8 cellular contexts compared by ENCODE assay signal in the genomic region with DNA sequence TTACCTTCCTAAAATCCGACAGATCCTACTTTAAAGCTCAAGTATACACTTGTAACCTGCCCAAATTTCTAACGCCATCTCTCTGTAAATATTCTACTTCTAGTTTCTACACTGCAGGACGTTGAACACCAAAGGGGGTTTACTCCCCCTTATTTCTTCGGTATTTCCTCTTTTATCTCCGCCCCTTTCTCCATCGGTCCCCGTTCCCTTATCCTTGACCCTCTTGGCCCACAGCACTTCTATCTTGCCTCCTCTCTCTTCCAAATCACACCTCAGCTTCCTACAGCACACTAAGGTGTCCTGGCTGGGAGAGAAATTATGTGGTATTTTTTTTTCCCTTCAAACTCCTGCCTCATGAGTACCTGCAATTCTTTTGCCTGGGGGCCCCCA. TPM values are rescaled to one million over a fixed set of nuclear protein-coding genes. Genes with fewer than 3 reads are reported as not detected.
DNase-seq lines count a peak whose midpoint lies in the region; ATAC-seq, FAIRE-seq and TF ChIP-seq lines count a peak whose summit lies in the region.

No MANE protein-coding gene starts in this region.

- no peak overlapping the region for H4K8ac ChIP-seq in H1 (ENCODE audit: extremely low read depth, insufficient read depth, low read length)

- H2BK15ac ChIP-seq in H1 (ENCODE audit: low read length): no peak overlapping the region

- H3K23ac ChIP-seq in H1 (ENCODE audit: insufficient read length): no peak overlapping the region

- POLR2A ChIA-PET in H1 (lab: Charles Lee; ENCODE audit: partially characterized antibody) (interaction anchor here (0.7 to 1.9 kb wide), 5 partner anchors 8 to 67 kb away, joined by 3 to 10 read pairs (median 6); no protein-coding TSS in a partner anchor), RWPE1 (lab: Yijun Ruan, JAX; ENCODE audit: low non-redundant PET) (no interaction called here)

- H3K4ac ChIP-seq in H1 (replicated peaks; ENCODE audit: insufficient read length, low read depth, low read length): no peak overlapping the region

- peak overlapping the region; percentile 41 for H3K27ac Mint-ChIP-seq in nephron progenitor cell

- peaks cover 0 to 5% (median 0%) of the 10 kb centered on the region in 4 experiments; a peak in 1 of 7 replicates for H3K4me1 ChIP-seq in H1 (replicated peaks in 1 of 4; ENCODE audit: control insufficient read depth in 3 of 4, insufficient read depth in 4 of 4, low read length in 3 of 4)

- H4K20me1 ChIP-seq in H1 (replicated peaks in 1 of 2; ENCODE audit: control insufficient read depth in 1 of 2, insufficient read depth in 2 of 2, low read length in 2 of 2): no peaks in the 10 kb centered on the region

- H3K4me2 ChIP-seq in H1 (ENCODE audit: insufficient read depth in 1 of 2, low read depth in 2 of 2, low read length in 2 of 2): peak overlapping the region; percentile 56 to 69

- peaks cover 5% of the 10 kb centered on the region for H3K36me3 Mint-ChIP-seq in nephron progenitor cell (ENCODE audit: low read depth)

- H3K23me2 ChIP-seq in H1 (ENCODE audit: low read depth, low read length): 0 out of 2 replicates have a peak, but pooled peaks cover 2% of the 10 kb centered on the region

- peak overlapping the region; percentile 39 to 77 (median 58) for H3K4me3 ChIP-seq in H1 (ENCODE audit: extremely low read depth in 1 of 4, insufficient read depth in 2 of 4, low read depth in 3 of 4, low read length in 4 of 4)

- TF ChIP-seq EP300 in H1 (IDR thresholded peaks at IDR 0.05; ENCODE audit: borderline replicate concordance in 1 of 2, low read depth in 2 of 2, low read length in 2 of 2): no peak

- H2BK5ac ChIP-seq in H1 (ENCODE audit: low read depth, low read length): no peak overlapping the region; the same call in 1 of the 2 replicates

- DNase-seq in NCI-H2227 (lab: John Stamatoyannopoulos, UW; ENCODE audit: unreplicated experiment) (peak; percentile 56), H1 (ENCODE audit: low read depth in 1 of 2, low spot score in 2 of 2) (no peak), nephron progenitor cell (no peak), NCI-H2029 (lab: John Stamatoyannopoulos, UW) (no peak), RPMI8226 (no peak), RWPE1 (ENCODE audit: low spot score) (no peak)

- peaks cover 7% of the 10 kb centered on the region for H3K4me1 Mint-ChIP-seq in nephron progenitor cell

- no peak overlapping the region for H2AFZ ChIP-seq in H1 (ENCODE audit: low read length)

- peak overlapping the region; percentile 87 for H3K4me3 Mint-ChIP-seq in nephron progenitor cell

- H3K56ac ChIP-seq in H1 (replicated peaks; ENCODE audit: insufficient read length, low read depth, low read length): no peak overlapping the region

- H3K18ac ChIP-seq in H1 (ENCODE audit: extremely low read depth, low read length): no peak overlapping the region

- no peaks in the 10 kb centered on the region for H3K27me3 Mint-ChIP-seq in nephron progenitor cell (ENCODE audit: low read depth, poor library complexity)

- no peaks in the 10 kb centered on the region for H3K79me1 ChIP-seq in H1 (ENCODE audit: low read depth, low read length)

- peak; percentile 10 for ATAC-seq in GM19372 (IDR thresholded peaks at IDR 0.05; ENCODE audit: low read depth, unreplicated experiment)

- TF ChIP-seq POLR2A in H1 (IDR thresholded peaks at IDR 0.05; ENCODE audit: control extremely low read depth in 1 of 2, low read depth in 2 of 2, low read length in 2 of 2): no peak

- no peak overlapping the region for H2AK5ac ChIP-seq in H1 (ENCODE audit: low read depth, low read length)

- no peak overlapping the region for H4K91ac ChIP-seq in H1 (replicated peaks; ENCODE audit: insufficient read length, low read length)

- no peak overlapping the region for H2BK20ac ChIP-seq in H1 (ENCODE audit: low read length)

- peak overlapping the region in 1 of 4 experiments; percentile 22; a peak in 2 of 7 replicates for H3K9ac ChIP-seq in H1 (replicated peaks in 1 of 4; ENCODE audit: extremely low read depth in 1 of 4, low read depth in 3 of 4, low read length in 3 of 4)

- CTCF ChIA-PET in H1 (lab: Charles Lee; ENCODE audit: partially characterized antibody) (no interaction called here), RWPE1 (lab: Yijun Ruan, JAX) (no interaction called here)

- H3K9me3 Mint-ChIP-seq in nephron progenitor cell: peaks cover 35% of the 10 kb centered on the region

- peaks cover 0 to 9% (median under 1%) of the 10 kb centered on the region in 4 experiments; a peak in 2 of 7 replicates for H3K27me3 ChIP-seq in H1 (replicated peaks in 1 of 4; ENCODE audit: control insufficient read depth in 3 of 4, extremely low read depth in 1 of 4, insufficient read depth in 3 of 4, low read length in 3 of 4)

- H3K27ac ChIP-seq in C4-2B (peak overlapping the region; percentile 78), H1 (ENCODE audit: low read depth, low read length) (no peak overlapping the region; the same call in 1 of the 2 replicates), RWPE1 (no peak overlapping the region)

- H3K79me2 ChIP-seq in H1 (ENCODE audit: control insufficient read depth in 1 of 2, insufficient read depth in 2 of 2, low read length in 2 of 2): no peaks in the 10 kb centered on the region

- no peaks in the 10 kb centered on the region; a peak in 1 of 8 replicates for H3K36me3 ChIP-seq in H1 (ENCODE audit: control insufficient read depth in 2 of 4, insufficient read depth in 4 of 4, low read length in 3 of 4)

- H2BK12ac ChIP-seq in H1 (ENCODE audit: low read depth, low read length): no peak overlapping the region

- H3K14ac ChIP-seq in H1 (ENCODE audit: insufficient read length): no peak overlapping the region

- no peak for TF ChIP-seq RAD21 in H1 (IDR thresholded peaks at IDR 0.05 in 1 of 2, conservative IDR thresholded peaks at IDR 0.05 in 1 of 2; ENCODE audit: low read depth in 2 of 2, low read length in 2 of 2)

- H3K9me3 ChIP-seq in H1 (ENCODE audit: insufficient read depth in 2 of 2, low read depth in 1 of 2, low read length in 1 of 2): peaks cover 0 to 10% of the 10 kb centered on the region in 2 experiments; a peak in 2 of 4 replicates

- peak; percentile 39 for FAIRE-seq in H1 (lab: Jason Lieb, UNC)

- no peak overlapping the region for H2BK120ac ChIP-seq in H1 (replicated peaks; ENCODE audit: low read depth, low read length)

- 13% methylated on average over 7 of the region's 7 CpGs; no CpG with 5 or more reads in 1 of the 2 experiments for WGBS in H1 (ENCODE audit: extremely low coverage in 1 of 2, insufficient coverage in 1 of 2, insufficient read length in 1 of 2, insufficient replicate concordance in 2 of 2, low coverage in 1 of 2, low lambda C conversion rate in 2 of 2, missing lambda C conversion rate in 1 of 2), 2 experiments

- TF ChIP-seq CTCF in C4-2B (conservative IDR thresholded peaks at IDR 0.05) (no peak), H1 (IDR thresholded peaks at IDR 0.05; ENCODE audit: control extremely low read depth in 1 of 3, insufficient read depth in 1 of 3, low read depth in 1 of 3, low read length in 3 of 3) (no peak), nephron progenitor cell (IDR thresholded peaks at IDR 0.05) (no peak), RWPE1 (conservative IDR thresholded peaks at IDR 0.05; ENCODE audit: low read depth) (no peak)

- no peak overlapping the region for H4K5ac ChIP-seq in H1 (ENCODE audit: insufficient read length, low read depth, low read length)

TF ChIP-seq in H1, 55 proteins besides CTCF, POLR2A, EP300 and RAD21:
- TF ChIP-seq HDAC6 (IDR thresholded peaks at IDR 0.05; ENCODE audit: low read depth, low read length) (no peak), ZNF274 (IDR thresholded peaks at IDR 0.05; ENCODE audit: borderline replicate concordance, extremely low read depth, low read length) (no peak), CREB1 (IDR thresholded peaks at IDR 0.05) (no peak), CTBP2 (IDR thresholded peaks at IDR 0.05; ENCODE audit: borderline replicate concordance, insufficient read depth, insufficient read length, low read length) (no peak)

RNA-seq across cellular contexts. Expression of gene ZMAT1, which starts 0.7 kb away (rescaled TPM):
- 0.94 and 1.4 TPM in 2 replicates for total RNA-seq in H1 (2021; fragmentation: NEBNext Ultra II Directional; extraction: Animal tissue kit (Norgen Biotek cat#: 25700))
- polyA plus RNA-seq in H1 (2011; rRNA removed): 0.83 and 1.3 TPM in 2 replicates
- polyA plus RNA-seq in H1 (2011; cell fraction: cytosol; rRNA removed): 2.2 TPM
- polyA plus RNA-seq in H1 (2011; cell fraction: nucleus; rRNA removed): 2.2 TPM
- 0.63 to 1.5 TPM (median 0.97 TPM) in 4 replicates for polyA plus RNA-seq in H1 (2012, experiment 1 of 2)
- 0.04 TPM for polyA plus RNA-seq in H1 (2012, experiment 2 of 2)
- 3.8 TPM for polyA plus RNA-seq in H1 (2013, experiment 1 of 2)
- 2.9 TPM for polyA plus RNA-seq in H1 (2013, experiment 2 of 2)
- polyA minus RNA-seq in H1 (2011; rRNA and poly(A)+ RNA removed): 1.1 and 1.2 TPM in 2 replicates
- 2.6 TPM for polyA minus RNA-seq in H1 (2011; cell fraction: cytosol; rRNA and poly(A)+ RNA removed)
- 3.9 TPM for polyA minus RNA-seq in H1 (2011; cell fraction: nucleus; rRNA and poly(A)+ RNA removed)
